Comparison of ENCODE assay signal across 1 cellular context in genomic region chr15:34367128-34368081, GRCh38.
TF ChIP-seq lines count a peak whose summit lies in the region.

LPCAT4 (minus strand) TSS chr15:34367196; CDS start chr15:34367100, 96 bp downstream.

TF ChIP-seq in GM12878, 131 proteins besides CTCF, POLR2A, EP300 and RAD21 (continued from another document):
- TF ChIP-seq TAF1 (IDR thresholded peaks at IDR 0.05; ENCODE audit: borderline replicate concordance, low read depth, low read length) (peak; percentile 85; the same call in 1 of the 2 replicates), ZSCAN29 (IDR thresholded peaks at IDR 0.05) (no peak), PKNOX1 (IDR thresholded peaks at IDR 0.05) (no peak)
